6 cellular contexts compared by ENCODE assay signal in the genomic region with DNA sequence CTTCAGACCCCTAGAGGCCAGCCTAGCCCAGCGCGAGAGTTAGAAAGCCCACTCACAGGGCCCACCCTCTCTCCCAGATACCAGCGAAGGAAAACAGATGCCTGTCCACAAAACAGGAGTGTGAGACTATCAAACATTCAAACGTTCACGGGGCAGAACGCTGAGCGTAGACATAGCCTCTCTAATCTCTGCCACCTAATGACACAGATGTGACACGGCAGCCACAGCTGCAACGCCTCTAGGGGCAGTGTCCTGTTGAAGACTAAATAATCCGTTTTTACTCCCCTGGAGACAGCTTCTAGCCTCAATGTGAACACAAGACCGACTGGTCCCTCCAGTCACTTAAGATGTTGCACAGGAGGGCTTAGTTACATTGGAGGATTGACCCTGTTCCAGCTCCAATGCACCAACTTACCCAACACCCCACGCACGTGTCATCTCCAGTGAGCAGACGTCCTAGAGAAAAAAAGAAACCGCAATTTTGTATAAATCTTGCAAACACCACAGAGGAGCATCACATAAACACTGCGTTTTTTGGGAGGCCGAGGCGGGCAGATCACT. TPM values are rescaled to one million over a fixed set of nuclear protein-coding genes. Genes with fewer than 3 reads are reported as not detected.
DNase-seq lines count a peak whose midpoint lies in the region; ATAC-seq and TF ChIP-seq lines count a peak whose summit lies in the region.

No MANE protein-coding gene starts in this region.

- peaks cover 13 to 59% of the 10 kb centered on the region in 2 experiments for H3K4me1 ChIP-seq in HCT116 (ENCODE audit: control insufficient read depth in 1 of 2, insufficient read depth in 2 of 2, low read length in 2 of 2)
- peaks cover 0 to 76% of the 10 kb centered on the region in 2 donors for H3K4me1 ChIP-seq in right atrium auricular region

- H3K9me3 ChIP-seq in HCT116 (ENCODE audit: control insufficient read depth in 1 of 2, insufficient read depth in 1 of 2, low read depth in 1 of 2, low read length in 2 of 2) (no peaks in the 10 kb centered on the region), right atrium auricular region (no peaks in the 10 kb centered on the region)

- RAD21 ChIA-PET in HCT116 (lab: Charles Lee; ENCODE audit: low non-redundant PET in 1 of 2, low total read pairs in 2 of 2, uncharacterized antibody in 2 of 2, unreplicated experiment in 2 of 2) = no interaction called here

- peak overlapping the region; percentile 95 for H3K9ac ChIP-seq in HCT116 (ENCODE audit: low read length)

- no peaks in the 10 kb centered on the region for H3K9me2 ChIP-seq in HCT116 (ENCODE audit: insufficient read depth)

- POLR2A ChIA-PET in HCT116 (lab: Charles Lee) = interaction anchor here (1.0 kb wide), 2 partner anchors 16 to 32 kb away, joined by 5 to 7 read pairs; a partner anchor contains a TSS

- H3K9me3 Mint-ChIP-seq in type B pancreatic cell = no peaks in the 10 kb centered on the region

- peaks cover 23% of the 10 kb centered on the region for H3K36me3 Mint-ChIP-seq in type B pancreatic cell

- H3K4me2 ChIP-seq in HCT116 (ENCODE audit: low read length) = peak overlapping the region; percentile 95

- H3K27me3 Mint-ChIP-seq in type B pancreatic cell = peaks cover 5% of the 10 kb centered on the region

- CTCF ChIA-PET in HCT116 (lab: Charles Lee) = interaction anchor here (1.0 kb wide), 1 partner anchor 21 kb away, joined by 3 read pairs; no protein-coding TSS in a partner anchor

- peaks cover 20% of the 10 kb centered on the region for H3K4me1 Mint-ChIP-seq in type B pancreatic cell (ENCODE audit: unreplicated experiment)

- no peaks in the 10 kb centered on the region for H3K27me3 ChIP-seq in HCT116 (ENCODE audit: insufficient read depth, low read length)
- no peaks in the 10 kb centered on the region for H3K27me3 ChIP-seq in right atrium auricular region

- no peak for TF ChIP-seq RAD21 in HCT116 (IDR thresholded peaks at IDR 0.05; ENCODE audit: low read depth)

- no peak overlapping the region for H2AFZ ChIP-seq in HCT116 (ENCODE audit: low read depth, low read length, poor library complexity, severe bottlenecking)

- peak overlapping the region; percentile 96 for H3K27ac Mint-ChIP-seq in type B pancreatic cell

- BruUV-seq in HCT116 (replicated peaks; lab: Mats Ljungman, UMichigan) = no TSS peak

- TF ChIP-seq POLR2A in HCT116 (IDR thresholded peaks at IDR 0.05; ENCODE audit: borderline replicate concordance, extremely low read depth, insufficient read depth, insufficient read length) = no peak

- DNase-seq in HCT116 (ENCODE audit: low read depth, low spot score) = no peak
- no peak for DNase-seq in right atrium auricular region (ENCODE audit: low spot score)
- no peak for DNase-seq in type B pancreatic cell (ENCODE audit: extremely low spot score, unreplicated experiment)
- DNase-seq in GF-D8 (lab: John Stamatoyannopoulos, UW) = no peak
- no peak for DNase-seq in NCI-H1092 (lab: John Stamatoyannopoulos, UW)

- peak in 2 of 3 experiments; percentile 61 to 69; a peak in 4 of 6 replicates for TF ChIP-seq CTCF in HCT116 (IDR thresholded peaks at IDR 0.05 in 2 of 3, conservative IDR thresholded peaks at IDR 0.05 in 1 of 3; ENCODE audit: borderline replicate concordance in 1 of 3, insufficient read depth in 1 of 3, low read depth in 2 of 3, low read length in 2 of 3)
- peak; percentile 30; the same call in 1 of the 2 replicates for TF ChIP-seq CTCF in WI38 (IDR thresholded peaks at IDR 0.05; ENCODE audit: low read depth, low read length)
- TF ChIP-seq CTCF in right atrium auricular region (IDR thresholded peaks at IDR 0.05) = peak in 1 of 2 donors; percentile 52
- TF ChIP-seq CTCF in type B pancreatic cell (conservative IDR thresholded peaks at IDR 0.05) = peak; percentile 69

- peak overlapping the region; percentile 99 for H3K4me3 Mint-ChIP-seq in type B pancreatic cell

- peaks cover 19 to 46% of the 10 kb centered on the region in 2 experiments; a peak in 3 of 4 replicates for H3K36me3 ChIP-seq in HCT116 (ENCODE audit: control insufficient read depth in 1 of 2, insufficient read depth in 2 of 2, low read length in 2 of 2)
- H3K36me3 ChIP-seq in right atrium auricular region = peaks cover 52% of the 10 kb centered on the region

- H3K27ac ChIP-seq in HCT116 (ENCODE audit: low read depth, low read length) (peak overlapping the region; percentile 97), right atrium auricular region (peak overlapping the region; percentile 77 to 86)

- ATAC-seq in HCT116 = no peak

- peaks cover 37% of the 10 kb centered on the region; the same call in 1 of the 2 replicates for H4K20me1 ChIP-seq in HCT116 (ENCODE audit: insufficient read depth)

- H3K4me3 ChIP-seq in HCT116 (replicated peaks in 1 of 2; ENCODE audit: low read depth in 1 of 2, low read length in 2 of 2) (peak overlapping the region; percentile 93 to 100), WI38 (ENCODE audit: low read depth, low read length) (peak overlapping the region; percentile 84), right atrium auricular region (peak overlapping the region; percentile 82 to 90)

- intact Hi-C loops in HCT116 (cut with micrococcal nuclease) = no loop called here

- H3K79me2 ChIP-seq in HCT116 (ENCODE audit: insufficient read depth, low read length) = peaks cover 58% of the 10 kb centered on the region

TF ChIP-seq in HCT116, 20 proteins besides CTCF, POLR2A, EP300 and RAD21:
- TF ChIP-seq TCF7L2 (IDR thresholded peaks at IDR 0.05; ENCODE audit: borderline replicate concordance, extremely low read depth, insufficient read depth, insufficient read length) (no peak), EZH2phosphoT487 (IDR thresholded peaks at IDR 0.05; ENCODE audit: borderline replicate concordance) (no peak)
- TF ChIP-seq, protein P1, sequence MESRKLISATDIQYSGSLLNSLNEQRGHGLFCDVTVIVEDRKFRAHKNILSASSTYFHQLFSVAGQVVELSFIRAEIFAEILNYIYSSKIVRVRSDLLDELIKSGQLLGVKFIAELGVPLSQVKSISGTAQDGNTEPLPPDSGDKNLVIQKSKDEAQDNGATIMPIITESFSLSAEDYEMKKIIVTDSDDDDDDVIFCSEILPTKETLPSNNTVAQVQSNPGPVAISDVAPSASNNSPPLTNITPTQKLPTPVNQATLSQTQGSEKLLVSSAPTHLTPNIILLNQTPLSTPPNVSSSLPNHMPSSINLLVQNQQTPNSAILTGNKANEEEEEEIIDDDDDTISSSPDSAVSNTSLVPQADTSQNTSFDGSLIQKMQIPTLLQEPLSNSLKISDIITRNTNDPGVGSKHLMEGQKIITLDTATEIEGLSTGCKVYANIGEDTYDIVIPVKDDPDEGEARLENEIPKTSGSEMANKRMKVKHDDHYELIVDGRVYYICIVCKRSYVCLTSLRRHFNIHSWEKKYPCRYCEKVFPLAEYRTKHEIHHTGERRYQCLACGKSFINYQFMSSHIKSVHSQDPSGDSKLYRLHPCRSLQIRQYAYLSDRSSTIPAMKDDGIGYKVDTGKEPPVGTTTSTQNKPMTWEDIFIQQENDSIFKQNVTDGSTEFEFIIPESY (IDR thresholded peaks at IDR 0.05; ENCODE audit: extremely low read depth, insufficient replicate concordance, low read length) = no peak
TF ChIP-seq in HCT116: peak in this region for 0.

RNA-seq across cellular contexts. Expression of a gene that starts 14.3 kb away (rescaled TPM):
- total RNA-seq in HCT116 (2021; ENCODE audit: unreplicated experiment) (15.6 TPM), right atrium auricular region (10 to 100 TPM; 45.1 to 45.7 TPM), type B pancreatic cell (ENCODE audit: low replicate concordance) (40.8 and 48.7 TPM in 2 replicates)
- polyA plus RNA-seq in HCT116 (2012) = 13.9 and 14.7 TPM in 2 replicates

RNA-seq across cellular contexts. Expression of a gene that starts 16.0 kb away (rescaled TPM):
- not detected for total RNA-seq in HCT116 (2021; ENCODE audit: unreplicated experiment)
- 0.07 TPM in 1 of 2 replicates, not detected in the other for polyA plus RNA-seq in HCT116 (2012)
- 1 to 10 TPM; 4.5 to 8.8 TPM for total RNA-seq in right atrium auricular region
- total RNA-seq in type B pancreatic cell (ENCODE audit: low replicate concordance) = not detected in 2 replicates

RNA-seq across cellular contexts. Expression of a gene that starts 21.6 kb away (rescaled TPM):
- total RNA-seq in HCT116 (2021; ENCODE audit: unreplicated experiment) (not detected), right atrium auricular region (1 to 10 TPM; 6.4 to 9.3 TPM), type B pancreatic cell (ENCODE audit: low replicate concordance) (not detected in 2 replicates)
- not detected in 2 replicates for polyA plus RNA-seq in HCT116 (2012)

RNA-seq across cellular contexts. Expression of a gene that starts 31.3 kb away (rescaled TPM):
- total RNA-seq in HCT116 (2021; ENCODE audit: unreplicated experiment) (not detected), right atrium auricular region (not detected), type B pancreatic cell (ENCODE audit: low replicate concordance) (not detected in 2 replicates)
- not detected in 2 replicates for polyA plus RNA-seq in HCT116 (2012)

RNA-seq across cellular contexts. Expression of a gene that starts 37.6 kb away (rescaled TPM):
- total RNA-seq in HCT116 (2021; ENCODE audit: unreplicated experiment) (0.76 TPM), right atrium auricular region (1 to 10 TPM in 1 of 2 donors, under 1 TPM in 1; 0.63 to 1.4 TPM), type B pancreatic cell (ENCODE audit: low replicate concordance) (0.77 and 0.93 TPM in 2 replicates)
- polyA plus RNA-seq in HCT116 (2012) = 0.07 and 0.08 TPM in 2 replicates
